ENCODE assay signal across 1 cellular context in genomic region chr2:46915281-46915810, GRCh38.
A peak's percentile ranks its signal among the peaks of the same experiment; 100 is the strongest.
TF ChIP-seq lines count a peak whose summit lies in the region.

Gene MCFD2, minus strand, starts transcription at chr2:46915806. Its CDS starts 6,635 bp downstream, at chr2:46909171.

TF ChIP-seq in HEK293, 187 proteins besides CTCF, POLR2A, EP300 and RAD21 (continued from another document):
- TF ChIP-seq ZNF280D (tag by site-specific recombination; IDR thresholded peaks at IDR 0.05), result no peak
- TF ChIP-seq ZNF223 (tag by site-specific recombination; IDR thresholded peaks at IDR 0.05), result no peak
- no peak for TF ChIP-seq ZSCAN16 (tag by site-specific recombination; IDR thresholded peaks at IDR 0.05)
- no peak for TF ChIP-seq ZNF645 (tag by site-specific recombination; IDR thresholded peaks at IDR 0.05)
- no peak for TF ChIP-seq ZNF292 (tag by site-specific recombination; IDR thresholded peaks at IDR 0.05; ENCODE audit: borderline replicate concordance, low read depth)
- no peak for TF ChIP-seq ZNF354C (tag by site-specific recombination; IDR thresholded peaks at IDR 0.05; ENCODE audit: borderline replicate concordance, low read depth)
- peak; percentile 71 for TF ChIP-seq PATZ1 (tag by site-specific recombination; IDR thresholded peaks at IDR 0.05)
- TF ChIP-seq ZNF670 (tag by site-specific recombination; IDR thresholded peaks at IDR 0.05; ENCODE audit: low read depth), result no peak
- TF ChIP-seq ZNF830 (tag by site-specific recombination; IDR thresholded peaks at IDR 0.05; ENCODE audit: low read depth), result no peak
- no peak for TF ChIP-seq ZSCAN30 (tag by site-specific recombination; IDR thresholded peaks at IDR 0.05)
- no peak for TF ChIP-seq ZNF549 (tag by site-specific recombination; IDR thresholded peaks at IDR 0.05)
- TF ChIP-seq REST (tag by site-specific recombination; IDR thresholded peaks at IDR 0.05), result no peak
- no peak for TF ChIP-seq EGR2 (tag by site-specific recombination; IDR thresholded peaks at IDR 0.05; ENCODE audit: low read depth)
- 0 out of 2 replicates have a peak, but pooled peaks have one; percentile 23 for TF ChIP-seq ZNF423 (tag by site-specific recombination; IDR thresholded peaks at IDR 0.05)
- no peak for TF ChIP-seq ZBTB17 (tag by site-specific recombination; IDR thresholded peaks at IDR 0.05)
- TF ChIP-seq ZNF521 (tag by site-specific recombination; IDR thresholded peaks at IDR 0.05), result no peak
- TF ChIP-seq ZNF530 (tag by site-specific recombination; IDR thresholded peaks at IDR 0.05; ENCODE audit: low read depth), result no peak
- peak; percentile 58 for TF ChIP-seq GLIS2 (tag by site-specific recombination; IDR thresholded peaks at IDR 0.05)
- 0 out of 2 replicates have a peak, but pooled peaks have one; percentile 44 for TF ChIP-seq KLF9 (tag by site-specific recombination; IDR thresholded peaks at IDR 0.05; ENCODE audit: low read depth)
- TF ChIP-seq ZBTB11 (tag by site-specific recombination; conservative IDR thresholded peaks at IDR 0.05; ENCODE audit: low read depth), result no peak
- no peak for TF ChIP-seq GLIS1 (tag by site-specific recombination; IDR thresholded peaks at IDR 0.05)
- no peak for TF ChIP-seq WT1 (tag by site-specific recombination; IDR thresholded peaks at IDR 0.05)
- TF ChIP-seq ZBTB21 (tag by site-specific recombination; IDR thresholded peaks at IDR 0.05), result no peak
- TF ChIP-seq ZNF76 (tag by site-specific recombination; IDR thresholded peaks at IDR 0.05; ENCODE audit: borderline replicate concordance, low read depth), result no peak
- 0 out of 2 replicates have a peak, but pooled peaks have one; percentile 4 for TF ChIP-seq KLF1 (tag by site-specific recombination; IDR thresholded peaks at IDR 0.05)
- TF ChIP-seq ZNF529 (tag by site-specific recombination; IDR thresholded peaks at IDR 0.05; ENCODE audit: insufficient replicate concordance), result no peak
- TF ChIP-seq ZNF600 (tag by site-specific recombination; IDR thresholded peaks at IDR 0.05), result no peak
- peak; percentile 71; the same call in 1 of the 2 replicates for TF ChIP-seq ZBTB48 (tag by site-specific recombination; IDR thresholded peaks at IDR 0.05)
- TF ChIP-seq OVOL3 (tag by site-specific recombination; IDR thresholded peaks at IDR 0.05), result no peak
- no peak for TF ChIP-seq KLF10 (tag by site-specific recombination; IDR thresholded peaks at IDR 0.05)
- TF ChIP-seq HIC1 (tag by site-specific recombination; IDR thresholded peaks at IDR 0.05), result no peak
TF ChIP-seq in HEK293: peak in this region for 8.
